22 cellular contexts compared by ENCODE assay signal in genomic region chr1:245475961-245476522, GRCh38.
DNase-seq lines count a peak whose midpoint lies in the region; ATAC-seq, FAIRE-seq and TF ChIP-seq lines count a peak whose summit lies in the region.
"Had no signal": no experiment of that assay in that cellular context is flagged by ENCODE, and none has a peak within 500 bp of the region (broad histone marks: within the 10 kb centered on the region; RNA-seq: fewer than 3 reads in every experiment).

No MANE protein-coding gene starts in this region.

- no peaks in the 10 kb centered on the region for H3K36me3 Mint-ChIP-seq in endodermal cell (ENCODE audit: low read depth)
- H3K36me3 Mint-ChIP-seq: CD8-positive, alpha-beta T cell had no signal

- no peak overlapping the region for H2AFZ ChIP-seq in IMR-90 (replicated peaks; ENCODE audit: low read length, poor library complexity)

- H3K4me3 Mint-ChIP-seq in endodermal cell: no peak overlapping the region
- H3K4me3 Mint-ChIP-seq: CD8-positive, alpha-beta T cell had no signal

- POLR2A ChIA-PET in A549 (lab: Yijun Ruan, JAX) (no interaction called here), IMR-90 (lab: Charles Lee; ENCODE audit: unreplicated experiment) (interaction anchor here (0.6 kb wide), 1 partner anchor 693 kb away, joined by 4 read pairs; no protein-coding TSS in a partner anchor)

- H4K20me1 ChIP-seq in IMR-90 (ENCODE audit: insufficient read depth, low read length): no peaks in the 10 kb centered on the region

- H3K4me2 ChIP-seq in A549: no peak overlapping the region
- H3K4me2 ChIP-seq in IMR-90 (ENCODE audit: low read depth, low read length): no peak overlapping the region
- H3K4me2 ChIP-seq: KMS-11, SK-N-SH had no signal

- TF ChIP-seq POLR2A in A549 (IDR thresholded peaks at IDR 0.05; ENCODE audit: low read length) (no peak), IMR-90 (IDR thresholded peaks at IDR 0.05; ENCODE audit: low read depth, low read length) (no peak), upper lobe of left lung (IDR thresholded peaks at IDR 0.05) (no peak)

- CTCF ChIA-PET in A549 (lab: Yijun Ruan, JAX) (no interaction called here), IMR-90 (lab: Yijun Ruan, JAX) (interaction anchor here (1.3 to 1.4 kb wide), 2 partner anchors 9 to 10 kb away, joined by 3 read pairs; no protein-coding TSS in a partner anchor)

- no peak overlapping the region for H3K23ac ChIP-seq in IMR-90 (ENCODE audit: low read depth, low read length)

- H2BK20ac ChIP-seq in IMR-90 (ENCODE audit: low read depth, low read length): no peak overlapping the region

- H3K4me3 ChIP-seq in A549: no peak overlapping the region
- no peak overlapping the region for H3K4me3 ChIP-seq in IMR-90 (ENCODE audit: insufficient read depth, low read depth, low read length)
- no peak overlapping the region for H3K4me3 ChIP-seq in fibroblast of mammary gland (ENCODE audit: control insufficient read depth, low read depth, low read length)
- H3K4me3 ChIP-seq in endodermal cell (ENCODE audit: low read length): no peak overlapping the region
- no peak overlapping the region for H3K4me3 ChIP-seq in upper lobe of left lung

- H3K4me1 ChIP-seq in A549 (no peaks in the 10 kb centered on the region), IMR-90 (ENCODE audit: control insufficient read depth, insufficient read depth, low read length) (no peaks in the 10 kb centered on the region), endodermal cell (ENCODE audit: control insufficient read depth, insufficient read depth, low read length) (no peaks in the 10 kb centered on the region), upper lobe of left lung (no peaks in the 10 kb centered on the region)

- 38% methylated on average over 6 of the region's 6 CpGs for WGBS in A549 (ENCODE audit: missing lambda C conversion rate)
- WGBS in IMR-90 (ENCODE audit: extremely low coverage in 2 of 2, insufficient read length in 1 of 2), 2 experiments: no CpG with 5 or more reads among the region's 6 CpGs
- 92 to 94% methylated on average over 4 to 5 of the region's 6 CpGs for WGBS in endodermal cell (ENCODE audit: insufficient coverage in 1 of 2, insufficient read length in 1 of 2), 2 experiments
- 78% methylated on average over 6 of the region's 6 CpGs for WGBS in upper lobe of left lung, 2 donors

- dilution Hi-C loops in IMR-90 (cut with HindIII; ENCODE audit: low sequenced_read_pairs, unreplicated experiment): no loop called here

- peaks cover 2% of the 10 kb centered on the region for H3K4me1 Mint-ChIP-seq in endodermal cell

- H2AK5ac ChIP-seq in IMR-90 (ENCODE audit: low read depth, low read length): no peak overlapping the region

- no peak for ATAC-seq in A549
- ATAC-seq in IMR-90 (ENCODE audit: low read depth): no peak
- no peak for ATAC-seq in upper lobe of left lung (ENCODE audit: low FRiP score in 2 of 2)
- ATAC-seq: CD8-positive, alpha-beta T cell; PC-3 had no signal

- no peak overlapping the region for H3K56ac ChIP-seq in IMR-90 (ENCODE audit: extremely low read depth, insufficient read depth, low read length)

- no peaks in the 10 kb centered on the region for H3K9me3 Mint-ChIP-seq in endodermal cell
- H3K9me3 Mint-ChIP-seq: CD8-positive, alpha-beta T cell had no signal

- no peak overlapping the region for H3K18ac ChIP-seq in IMR-90 (ENCODE audit: low read depth, low read length)

- no peak overlapping the region for H4K8ac ChIP-seq in IMR-90 (ENCODE audit: low read depth in 2 of 2, low read length in 2 of 2)

- H3K9ac ChIP-seq in IMR-90 (ENCODE audit: low read depth, low read length): no peak overlapping the region
- no peak overlapping the region for H3K9ac ChIP-seq in endodermal cell (ENCODE audit: extremely low read depth, low read length, poor library complexity, severe bottlenecking)
- H3K9ac ChIP-seq: KMS-11, SK-N-SH had no signal

- H2AK9ac ChIP-seq in IMR-90 (replicated peaks; ENCODE audit: low read depth, low read length, poor library complexity): no peak overlapping the region

- no TSS peak for BruUV-seq in IMR-90 (replicated peaks; lab: Mats Ljungman, UMichigan)

- H3K27me3 ChIP-seq in IMR-90 (ENCODE audit: control insufficient read depth, insufficient read depth, low read length) (no peaks in the 10 kb centered on the region), endodermal cell (ENCODE audit: control insufficient read depth, insufficient read depth, low read length, poor library complexity, severe bottlenecking) (no peaks in the 10 kb centered on the region), upper lobe of left lung (no peaks in the 10 kb centered on the region)

- no peak for TF ChIP-seq EP300 in A549 (IDR thresholded peaks at IDR 0.05)
- no peak for TF ChIP-seq EP300 in upper lobe of left lung (IDR thresholded peaks at IDR 0.05)

- H2BK15ac ChIP-seq in IMR-90 (ENCODE audit: low read depth, low read length): no peak overlapping the region

- H4K91ac ChIP-seq in IMR-90 (ENCODE audit: insufficient read depth, low read depth, low read length): no peak overlapping the region

- no peak overlapping the region for H2BK5ac ChIP-seq in IMR-90 (ENCODE audit: low read depth, low read length, poor library complexity, severe bottlenecking)

- TF ChIP-seq CTCF in A549 (IDR thresholded peaks at IDR 0.05) (no peak), IMR-90 (conservative IDR thresholded peaks at IDR 0.05; ENCODE audit: low read depth, low read length) (no peak), fibroblast of mammary gland (conservative IDR thresholded peaks at IDR 0.05; ENCODE audit: control insufficient read depth, insufficient read depth, low read depth, low read length) (no peak), endodermal cell (conservative IDR thresholded peaks at IDR 0.05) (no peak), upper lobe of left lung (IDR thresholded peaks at IDR 0.05) (no peak)

- H3K9me3 ChIP-seq in A549 (no peaks in the 10 kb centered on the region), IMR-90 (ENCODE audit: control insufficient read depth, insufficient read depth, low read length) (no peaks in the 10 kb centered on the region), endodermal cell (ENCODE audit: control insufficient read depth, low read length) (no peaks in the 10 kb centered on the region), upper lobe of left lung (no peaks in the 10 kb centered on the region)
- H3K9me3 ChIP-seq: SK-N-SH had no signal

- H3K14ac ChIP-seq in IMR-90 (replicated peaks; ENCODE audit: low read depth, low read length): no peak overlapping the region

- H3K36me3 ChIP-seq in IMR-90 (ENCODE audit: control insufficient read depth, insufficient read depth, low read length) (no peaks in the 10 kb centered on the region), endodermal cell (ENCODE audit: control insufficient read depth, insufficient read depth, low read length) (no peaks in the 10 kb centered on the region), upper lobe of left lung (no peaks in the 10 kb centered on the region)

- no peaks in the 10 kb centered on the region for H3K79me1 ChIP-seq in IMR-90 (ENCODE audit: low read depth in 1 of 2, low read length in 2 of 2)

- no peak overlapping the region for H2BK120ac ChIP-seq in IMR-90 (ENCODE audit: low read depth, low read length)

- intact Hi-C loops in IMR-90 (cut with micrococcal nuclease): no loop called here

- in situ Hi-C loops in IMR-90 (cut with MboI; ENCODE audit: low sequenced_read_pairs): no loop called here

- H3K27ac ChIP-seq in A549 (no peak overlapping the region), IMR-90 (ENCODE audit: insufficient read depth, low read length) (no peak overlapping the region), endodermal cell (ENCODE audit: low read depth, low read length) (no peak overlapping the region), upper lobe of left lung (no peak overlapping the region)
- H3K27ac ChIP-seq: KMS-11 had no signal

- H3K4ac ChIP-seq in IMR-90 (ENCODE audit: low read depth, low read length): no peak overlapping the region

- no peaks in the 10 kb centered on the region for H3K27me3 Mint-ChIP-seq in endodermal cell (ENCODE audit: insufficient read depth)

- no peaks in the 10 kb centered on the region; the same call in 1 of the 2 replicates for H3K9me1 ChIP-seq in IMR-90 (ENCODE audit: insufficient read depth, low read length)

- no peak overlapping the region for H3K27ac Mint-ChIP-seq in endodermal cell
- H3K27ac Mint-ChIP-seq: CD8-positive, alpha-beta T cell had no signal

- no peak overlapping the region for H4K5ac ChIP-seq in IMR-90 (ENCODE audit: low read depth, low read length)

- DNase-seq in A549 (ENCODE audit: low read depth in 1 of 2, low spot score in 1 of 2): no peak
- DNase-seq in IMR-90: no peak
- peak; percentile 27 for DNase-seq in OCI-M1 (lab: John Stamatoyannopoulos, UW)
- peak; percentile 8 for DNase-seq in fibroblast of mammary gland (ENCODE audit: low read depth)
- DNase-seq in endodermal cell: no peak
- DNase-seq in NCI-H2107 treated with DMSO at 0.1 percent for 48 hours (lab: John Stamatoyannopoulos, UW; ENCODE audit: unreplicated experiment): no peak
- no peak for DNase-seq in upper lobe of left lung
- DNase-seq: Calu3; CD8-positive, alpha-beta T cell; DMS53; EL; GOT3; NCI-H1105; NCI-H2081; NCI-H446 treated with DMSO at 0.1 percent for 48 hours; PC-3; RPMI8226; SHP77 treated with DMSO at 0.1 percent for 48 hours; SK-N-SH had no signal

- FAIRE-seq in A549 (lab: Jason Lieb, UNC): no peak
- FAIRE-seq: A204.1, GM12892 had no signal

- TF ChIP-seq RAD21 in A549 (conservative IDR thresholded peaks at IDR 0.05 in 1 of 2, IDR thresholded peaks at IDR 0.05 in 1 of 2) (no peak), IMR-90 (IDR thresholded peaks at IDR 0.05; ENCODE audit: low read length) (no peak)

TF ChIP-seq in A549, 52 proteins besides CTCF, POLR2A, EP300 and RAD21:
- TF ChIP-seq CEBPB (IDR thresholded peaks at IDR 0.05): peak; percentile 40 to 66; a peak in 3 of 4 replicates
- TF ChIP-seq ZSCAN20 (CRISPR knock-in tag; IDR thresholded peaks at IDR 0.05): no peak

TF ChIP-seq in IMR-90, 13 proteins besides CTCF, POLR2A, EP300 and RAD21:
- TF ChIP-seq SMC3 (IDR thresholded peaks at IDR 0.05; ENCODE audit: low read depth, low read length) (no peak), ELK1 (IDR thresholded peaks at IDR 0.05; ENCODE audit: borderline replicate concordance, low read depth, low read length) (no peak), CEBPB (IDR thresholded peaks at IDR 0.05; ENCODE audit: low read depth, low read length) (peak; percentile 86), NFE2L2 (IDR thresholded peaks at IDR 0.05; ENCODE audit: low read depth, low read length) (no peak), MAFK (IDR thresholded peaks at IDR 0.05; ENCODE audit: low read depth, low read length) (no peak), FOS (IDR thresholded peaks at IDR 0.05; ENCODE audit: low read depth, low read length) (no peak)

Comparison
In these comparisons a context has a peak if more than half of its experiments do, and no peak if none do; other contexts are left out.
1. DNase-seq: peak in OCI-M1 (single experiment) and fibroblast of mammary gland (single experiment); none in A549 (0 of 2), IMR-90 (single experiment), endodermal cell (single experiment), NCI-H2107 treated with DMSO at 0.1 percent for 48 hours (single experiment) and upper lobe of left lung (0 of 2).